ENCODE assay signal across 2 cellular contexts in the genomic region with DNA sequence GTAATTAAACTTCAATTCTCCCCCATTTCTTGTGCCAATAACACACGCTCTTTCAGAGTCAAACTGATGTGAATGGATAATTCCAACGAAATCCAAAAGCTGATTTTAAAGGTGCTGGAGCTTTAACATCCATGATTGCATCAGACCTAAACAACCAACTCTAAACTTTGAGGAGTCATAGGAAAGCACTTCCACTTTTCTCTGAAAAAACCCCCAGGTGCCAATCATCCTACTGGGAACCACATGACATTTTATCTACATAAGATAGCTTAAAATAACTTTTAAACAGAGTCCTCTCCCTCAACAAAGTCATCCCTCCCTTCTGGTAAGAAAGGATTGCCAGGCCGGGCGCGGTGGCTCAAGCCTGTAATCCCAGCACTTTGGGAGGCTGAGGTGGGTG.
A peak's percentile ranks its signal among the peaks of the same experiment; 100 is the strongest.
TF ChIP-seq lines count a peak whose summit lies in the region.

No MANE protein-coding gene starts in this region.

TF ChIP-seq in IMR-90, 13 proteins besides CTCF, POLR2A, EP300 and RAD21:
- TF ChIP-seq CEBPB (IDR thresholded peaks at IDR 0.05; ENCODE audit: low read depth, low read length) (0 out of 2 replicates have a peak, but pooled peaks have one; percentile 7), MAZ (IDR thresholded peaks at IDR 0.05; ENCODE audit: borderline replicate concordance, low read depth, low read length) (no peak), RCOR1 (IDR thresholded peaks at IDR 0.05; ENCODE audit: insufficient replicate concordance, low read length) (no peak)

TF ChIP-seq in K562, 482 proteins besides CTCF, POLR2A, EP300 and RAD21:
- no peak for TF ChIP-seq BRD4 (IDR thresholded peaks at IDR 0.05)
- TF ChIP-seq BCOR (IDR thresholded peaks at IDR 0.05) = no peak
- no peak for TF ChIP-seq SRSF7 (optimal IDR thresholded peaks at IDR 0.05; ENCODE audit: low read depth, low read length)
- TF ChIP-seq ZNF668 (CRISPR knock-in tag; IDR thresholded peaks at IDR 0.05) = no peak
- TF ChIP-seq, protein P1, sequence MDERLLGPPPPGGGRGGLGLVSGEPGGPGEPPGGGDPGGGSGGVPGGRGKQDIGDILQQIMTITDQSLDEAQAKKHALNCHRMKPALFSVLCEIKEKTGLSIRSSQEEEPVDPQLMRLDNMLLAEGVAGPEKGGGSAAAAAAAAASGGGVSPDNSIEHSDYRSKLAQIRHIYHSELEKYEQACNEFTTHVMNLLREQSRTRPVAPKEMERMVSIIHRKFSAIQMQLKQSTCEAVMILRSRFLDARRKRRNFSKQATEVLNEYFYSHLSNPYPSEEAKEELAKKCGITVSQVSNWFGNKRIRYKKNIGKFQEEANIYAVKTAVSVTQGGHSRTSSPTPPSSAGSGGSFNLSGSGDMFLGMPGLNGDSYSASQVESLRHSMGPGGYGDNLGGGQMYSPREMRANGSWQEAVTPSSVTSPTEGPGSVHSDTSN (CRISPR knock-in tag; IDR thresholded peaks at IDR 0.05; ENCODE audit: low read depth) = 0 out of 2 replicates have a peak, but pooled peaks have one; percentile 19
- TF ChIP-seq, protein P1 (tag; conservative IDR thresholded peaks at IDR 0.05; ENCODE audit: low read depth) = peak; percentile 49; the same call in 1 of the 2 replicates
- TF ChIP-seq CEBPG (CRISPR knock-in tag; IDR thresholded peaks at IDR 0.05) = no peak
- TF ChIP-seq CEBPG (tag; conservative IDR thresholded peaks at IDR 0.05 in 1 of 2, IDR thresholded peaks at IDR 0.05 in 1 of 2) = peak; percentile 85 to 93
- TF ChIP-seq MEIS2 (IDR thresholded peaks at IDR 0.05; ENCODE audit: partially characterized antibody) = peak; percentile 25
- TF ChIP-seq, protein P2, sequence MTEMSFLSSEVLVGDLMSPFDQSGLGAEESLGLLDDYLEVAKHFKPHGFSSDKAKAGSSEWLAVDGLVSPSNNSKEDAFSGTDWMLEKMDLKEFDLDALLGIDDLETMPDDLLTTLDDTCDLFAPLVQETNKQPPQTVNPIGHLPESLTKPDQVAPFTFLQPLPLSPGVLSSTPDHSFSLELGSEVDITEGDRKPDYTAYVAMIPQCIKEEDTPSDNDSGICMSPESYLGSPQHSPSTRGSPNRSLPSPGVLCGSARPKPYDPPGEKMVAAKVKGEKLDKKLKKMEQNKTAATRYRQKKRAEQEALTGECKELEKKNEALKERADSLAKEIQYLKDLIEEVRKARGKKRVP (CRISPR knock-in tag; IDR thresholded peaks at IDR 0.05) = peak; percentile 71; the same call in 1 of the 2 replicates
- TF ChIP-seq MEF2D (tag; conservative IDR thresholded peaks at IDR 0.05; ENCODE audit: low read depth) = peak; percentile 77
- TF ChIP-seq KLF6 (CRISPR knock-in tag; IDR thresholded peaks at IDR 0.05; ENCODE audit: borderline replicate concordance) = no peak
- peak; percentile 90 for TF ChIP-seq PKNOX1 (IDR thresholded peaks at IDR 0.05)
- peak; percentile 15; the same call in 1 of the 2 replicates for TF ChIP-seq SPI1 (IDR thresholded peaks at IDR 0.05; ENCODE audit: borderline replicate concordance, low read depth, low read length)
- no peak for TF ChIP-seq FOXA3 (CRISPR knock-in tag; conservative IDR thresholded peaks at IDR 0.05 in 1 of 2, IDR thresholded peaks at IDR 0.05 in 1 of 2)
- TF ChIP-seq, protein P3, sequence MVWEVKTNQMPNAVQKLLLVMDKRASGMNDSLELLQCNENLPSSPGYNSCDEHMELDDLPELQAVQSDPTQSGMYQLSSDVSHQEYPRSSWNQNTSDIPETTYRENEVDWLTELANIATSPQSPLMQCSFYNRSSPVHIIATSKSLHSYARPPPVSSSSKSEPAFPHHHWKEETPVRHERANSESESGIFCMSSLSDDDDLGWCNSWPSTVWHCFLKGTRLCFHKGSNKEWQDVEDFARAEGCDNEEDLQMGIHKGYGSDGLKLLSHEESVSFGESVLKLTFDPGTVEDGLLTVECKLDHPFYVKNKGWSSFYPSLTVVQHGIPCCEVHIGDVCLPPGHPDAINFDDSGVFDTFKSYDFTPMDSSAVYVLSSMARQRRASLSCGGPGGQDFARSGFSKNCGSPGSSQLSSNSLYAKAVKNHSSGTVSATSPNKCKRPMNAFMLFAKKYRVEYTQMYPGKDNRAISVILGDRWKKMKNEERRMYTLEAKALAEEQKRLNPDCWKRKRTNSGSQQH (CRISPR knock-in tag; IDR thresholded peaks at IDR 0.05) = no peak
- TF ChIP-seq ZNF766 (CRISPR knock-in tag; conservative IDR thresholded peaks at IDR 0.05) = peak; percentile 72; the same call in 1 of the 2 replicates
TF ChIP-seq in K562: peak in this region for 8.
